ENCODE assay signal across 24 cellular contexts in the genomic region with DNA sequence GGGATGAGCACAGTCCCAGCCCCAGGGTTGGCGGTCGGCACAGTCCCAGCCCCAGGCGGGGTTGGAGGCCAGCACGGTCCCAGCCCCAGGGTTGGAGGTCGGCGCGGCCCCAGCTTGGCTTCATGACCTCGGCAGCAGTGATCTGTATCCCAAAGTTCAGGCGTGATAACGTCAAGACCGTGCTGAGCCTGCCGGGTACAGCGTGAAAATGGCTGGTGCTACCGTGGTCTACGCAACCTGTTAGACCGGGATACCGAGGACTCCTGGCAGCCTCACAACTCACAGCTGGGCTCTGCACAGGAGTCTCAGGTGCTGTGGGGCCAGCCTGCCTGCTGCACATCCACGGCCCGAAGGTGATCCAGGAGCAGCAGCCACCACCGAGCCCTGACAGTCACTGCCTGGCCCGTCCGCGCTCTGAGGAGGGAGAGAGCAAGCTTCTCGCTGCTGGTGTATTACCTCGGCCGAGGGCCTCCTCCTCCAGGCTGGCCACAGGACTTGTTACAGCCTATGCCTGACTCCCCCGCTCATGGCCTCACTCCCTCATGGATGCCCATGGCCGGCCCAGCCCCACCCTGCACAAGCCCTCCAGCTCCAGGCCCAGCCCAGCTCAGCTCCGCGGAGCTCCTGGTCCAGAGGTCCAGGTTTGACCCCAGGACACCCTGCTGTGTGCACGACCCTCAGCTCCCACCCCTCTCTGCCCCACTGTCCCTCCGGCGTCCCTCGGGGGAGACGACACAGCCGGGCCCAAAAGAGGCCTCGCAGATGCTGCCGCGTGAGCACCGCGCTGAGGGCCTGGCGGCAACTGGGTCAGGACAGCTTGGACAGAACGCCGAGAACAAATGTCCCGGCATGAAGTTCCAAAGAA.
DNase-seq lines count a peak whose midpoint lies in the region; ATAC-seq and TF ChIP-seq lines count a peak whose summit lies in the region.
"Had no signal": no experiment of that assay in that cellular context is flagged by ENCODE, and none has a peak within 500 bp of the region (broad histone marks: within the 10 kb centered on the region; RNA-seq: fewer than 3 reads in every experiment).

No MANE protein-coding gene starts in this region.

- 92% methylated on average over 45 of the region's 45 CpGs for whole genome bisulfite sequencing in right cardiac atrium
- WGBS in spleen, 5 donors, result 90 to 96% (median 94%) methylated on average over 9 to 45 of the region's 45 CpGs

- H2AFZ ChIP-seq in DND-41 (ENCODE audit: low read depth, low read length), result no peak overlapping the region

- H4K20me1 ChIP-seq in DND-41 (ENCODE audit: insufficient read depth, low read length), result peaks cover 20% of the 10 kb centered on the region

- H3K36me3 ChIP-seq in DND-41 (ENCODE audit: insufficient read depth, low read length) (peaks cover 4% of the 10 kb centered on the region; the same call in 1 of the 2 replicates), spleen (peaks cover 0 to 19% (median 0%) of the 10 kb centered on the region in 6 donors)
- H3K36me3 ChIP-seq: brain microvascular endothelial cell, colonic mucosa, ovary had no signal

- H3K27ac Mint-ChIP-seq in activated B cell treated with CpG ODN at 0.5 μM for 24 hours, result no peak overlapping the region
- H3K27ac Mint-ChIP-seq: activated CD4-positive, alpha-beta T cell treated with anti-CD3 and anti-CD28 coated beads, Interleukin-2, amount 10 ng/mL, durations not matched to agents 24 days and 14 days; activated CD8-positive, alpha-beta memory T cell treated with anti-CD3 and anti-CD28 coated beads, Interleukin-2, amount 10 ng/mL, durations not matched to agents 7 days and 5 days; activated T-helper 2 cell treated with anti-CD3 and anti-CD28 coated beads, Interferon-gamma antibody, Interleukin-2, Interleukin-4, amounts not matched to agents 10 μg/mL and 5 μg/mL and 100 μg/mL, durations not matched to agents 14 hours and 24 hours and 36 hours; CD4-positive, alpha-beta memory T cell; T-helper 1 cell treated with Interleukin-12 subunit alpha and Interleukin-12 subunit beta and Interleukin-4 antibody, amounts not matched to agents 30 μg/mL and 1 μg/mL, for 36 hours had no signal

- H3K4me1 Mint-ChIP-seq in activated B cell treated with CpG ODN at 0.5 μM for 24 hours, result peaks cover 3% of the 10 kb centered on the region
- H3K4me1 Mint-ChIP-seq: activated CD8-positive, alpha-beta memory T cell treated with anti-CD3 and anti-CD28 coated beads, Interleukin-2, amount 10 ng/mL, durations not matched to agents 7 days and 5 days had no signal

- H3K4me2 ChIP-seq in DND-41 (ENCODE audit: insufficient read depth, low read length), result no peak overlapping the region; the same call in 1 of the 2 replicates

- POLR2A ChIA-PET in activated B cell treated with CpG ODN at 0.5 μM for 24 hours (lab: Charles Lee), result no interaction called here

- no peaks in the 10 kb centered on the region for H3K27me3 Mint-ChIP-seq in activated B cell treated with CpG ODN at 0.5 μM for 24 hours
- H3K27me3 Mint-ChIP-seq: CD4-positive, alpha-beta memory T cell; naive thymus-derived CD8-positive, alpha-beta T cell had no signal

- H3K9ac ChIP-seq in DND-41 (ENCODE audit: low read depth, low read length), result peak overlapping the region; percentile 12; the same call in 1 of the 2 replicates

- peaks cover 31% of the 10 kb centered on the region for H3K36me3 Mint-ChIP-seq in activated B cell treated with CpG ODN at 0.5 μM for 24 hours (ENCODE audit: low read depth)

- H3K27ac ChIP-seq in DND-41 (ENCODE audit: low read length) (peak overlapping the region; percentile 54), right cardiac atrium (ENCODE audit: low read length) (no peak overlapping the region), spleen (no peak overlapping the region)
- H3K27ac ChIP-seq: brain microvascular endothelial cell, colonic mucosa, ovary had no signal

- no peak overlapping the region for H3K4me3 Mint-ChIP-seq in activated B cell treated with CpG ODN at 0.5 μM for 24 hours
- H3K4me3 Mint-ChIP-seq: activated CD4-positive, alpha-beta T cell treated with anti-CD3 and anti-CD28 coated beads, Interleukin-2, amount 10 ng/mL, durations not matched to agents 24 days and 14 days; activated CD8-positive, alpha-beta memory T cell treated with anti-CD3 and anti-CD28 coated beads, Interleukin-2, amount 10 ng/mL, durations not matched to agents 7 days and 5 days; CD4-positive, alpha-beta memory T cell; T-helper 1 cell treated with Interleukin-12 subunit alpha and Interleukin-12 subunit beta and Interleukin-4 antibody, amounts not matched to agents 30 μg/mL and 1 μg/mL, for 36 hours had no signal

- H3K79me2 ChIP-seq in DND-41 (ENCODE audit: insufficient read depth, low read length), result peaks cover 6% of the 10 kb centered on the region

- H3K27me3 ChIP-seq in DND-41 (ENCODE audit: insufficient read depth, low read length, poor library complexity) (no peaks in the 10 kb centered on the region), right cardiac atrium (ENCODE audit: control insufficient read depth, insufficient read depth) (no peaks in the 10 kb centered on the region), spleen (replicated peaks in 1 of 7) (no peaks in the 10 kb centered on the region)
- H3K27me3 ChIP-seq: brain microvascular endothelial cell, colonic mucosa, ovary had no signal

- CTCF ChIA-PET in activated B cell treated with CpG ODN at 0.5 μM for 24 hours (lab: Charles Lee), result no interaction called here

- H3K9me3 ChIP-seq in DND-41 (ENCODE audit: insufficient read depth, low read length, severe bottlenecking) (peaks cover 3% of the 10 kb centered on the region), right cardiac atrium (ENCODE audit: control insufficient read depth, low read length) (no peaks in the 10 kb centered on the region), spleen (peaks cover 0 to 12% (median 0%) of the 10 kb centered on the region in 8 donors)
- H3K9me3 ChIP-seq: colonic mucosa, ovary had no signal

- intact Hi-C loops in activated B cell treated with CpG ODN at 0.5 μM for 24 hours (cut with micrococcal nuclease) (no loop called here), right cardiac atrium (cut with DNase I) (no loop called here), spleen (cut with DNase I; ENCODE audit: low total_unique reads) (no loop called here)

- peaks cover 6% of the 10 kb centered on the region for H3K9me3 Mint-ChIP-seq in activated B cell treated with CpG ODN at 0.5 μM for 24 hours

- in situ Hi-C loops in GM13976 (cut with MboI; ENCODE audit: low sequenced_read_pairs, unreplicated experiment) (no loop called here), KBM-7 (cut with MboI; ENCODE audit: low pct_unique_long_range_greater_than_20kb, low sequenced_read_pairs) (no loop called here)

- TF ChIP-seq CTCF in DND-41 (IDR thresholded peaks at IDR 0.05; ENCODE audit: borderline replicate concordance, extremely low read depth, low read length, poor library complexity, severe bottlenecking) (no peak), activated B cell treated with CpG ODN at 0.5 μM for 24 hours (IDR thresholded peaks at IDR 0.05) (no peak), spleen (IDR thresholded peaks at IDR 0.05 in 8 of 11, conservative IDR thresholded peaks at IDR 0.05 in 3 of 11) (no peak), GM13976 (IDR thresholded peaks at IDR 0.05; ENCODE audit: borderline replicate concordance, control extremely low read depth, extremely low read depth, insufficient read depth, missing control alignments) (no peak)

- DNase-seq in DND-41, result no peak
- peak; percentile 9 for DNase-seq in activated B cell treated with CpG ODN at 0.5 μM for 24 hours
- peak in 1 of 3 donors; percentile 49 for DNase-seq in right cardiac atrium
- DNase-seq in spleen, result peak; percentile 50
- DNase-seq in GM13976 (ENCODE audit: low spot score), result no peak
- no peak for DNase-seq in GM19240 (ENCODE audit: insufficient read length, low spot score)
- no peak for DNase-seq in KBM-7
- DNase-seq: activated CD4-positive, alpha-beta T cell treated with anti-CD3 and anti-CD28 coated beads, Interleukin-2, amount 10 ng/mL, durations not matched to agents 24 days and 14 days; activated CD8-positive, alpha-beta memory T cell treated with anti-CD3 and anti-CD28 coated beads, Interleukin-2, amount 10 ng/mL, durations not matched to agents 7 days and 5 days; brain microvascular endothelial cell; CD4-positive, alpha-beta memory T cell; colonic mucosa; DMS 273 treated with DMSO at 0.1 percent for 48 hours; GDM1; kidney glomerular epithelial cell; NCI-H1092 treated with DMSO at 0.1 percent for 48 hours; NCI-H2029; NK-92 treated with Interleukin-12 subunit alpha and Interleukin-12 subunit beta, amount 100 ng/mL, for 24 hours; stimulated activated CD8-positive, alpha-beta memory T cell treated with anti-CD3 and anti-CD28 coated beads, Interleukin-4, amount 100 ng/mL, for 48 hours had no signal

- no peak for TF ChIP-seq POLR2A in spleen (IDR thresholded peaks at IDR 0.05)

- ATAC-seq in DND-41 (ENCODE audit: insufficient read depth, low read depth), result no peak
- no peak for ATAC-seq in activated B cell treated with CpG ODN at 0.5 μM for 24 hours (ENCODE audit: low read depth)
- peak; percentile 9 to 26 for ATAC-seq in right cardiac atrium
- ATAC-seq: activated CD8-positive, alpha-beta memory T cell treated with anti-CD3 and anti-CD28 coated beads, Interleukin-2, amount 10 ng/mL, durations not matched to agents 7 days and 5 days; naive thymus-derived CD8-positive, alpha-beta T cell; sciatic nerve had no signal

- no peak overlapping the region; a peak in 1 of 4 replicates for H3K4me3 ChIP-seq in DND-41 (ENCODE audit: low read depth in 1 of 2, low read length in 2 of 2)
- H3K4me3 ChIP-seq in right cardiac atrium (ENCODE audit: low read length), result no peak overlapping the region
- H3K4me3 ChIP-seq in spleen, result no peak overlapping the region
- H3K4me3 ChIP-seq: colonic mucosa, ovary had no signal

- H3K4me1 ChIP-seq in DND-41 (ENCODE audit: insufficient read depth, low read length) (peaks cover 32% of the 10 kb centered on the region), right cardiac atrium (ENCODE audit: control insufficient read depth, insufficient read depth, low read length) (no peaks in the 10 kb centered on the region), spleen (no peaks in the 10 kb centered on the region)
- H3K4me1 ChIP-seq: colonic mucosa had no signal

Comparison
In these comparisons a context has a peak if more than half of its experiments do, and no peak if none do; other contexts are left out.
1. ATAC-seq: peak in right cardiac atrium (2 of 2); none in DND-41 (single experiment) and activated B cell treated with CpG ODN at 0.5 μM for 24 hours (single experiment).
2. DNase-seq: peak in activated B cell treated with CpG ODN at 0.5 μM for 24 hours (single experiment) and spleen (single experiment); none in DND-41 (single experiment), GM13976 (single experiment), GM19240 (single experiment) and KBM-7 (single experiment).